In genomic region chr12:53939141-53940108, GRCh38 we compare ENCODE assay signal across 12 cellular contexts. TPM values are rescaled to one million over a fixed set of nuclear protein-coding genes. Genes with fewer than 3 reads are reported as not detected.
DNase-seq lines count a peak whose midpoint lies in the region; ATAC-seq and TF ChIP-seq lines count a peak whose summit lies in the region.
"Had no signal": no experiment of that assay in that cellular context is flagged by ENCODE, and none has a peak within 500 bp of the region (broad histone marks: within the 10 kb centered on the region; RNA-seq: fewer than 3 reads in every experiment).

No MANE protein-coding gene starts in this region.

- H3K27ac ChIP-seq in RWPE1 (peak overlapping the region; percentile 42), gastroesophageal sphincter (no peak overlapping the region), skin epidermis (peak overlapping the region in 19 of 21 experiments; percentile 47 to 89 (median 72)), Karpas-422 (ENCODE audit: low read length) (no peak overlapping the region)

- H3K4me3 ChIP-seq in gastroesophageal sphincter (no peak overlapping the region), skin epidermis (peak overlapping the region; percentile 33 to 58 (median 40)), Karpas-422 (ENCODE audit: low read length) (no peak overlapping the region)
- H3K4me3 ChIP-seq: GM12878 had no signal

- POLR2A ChIA-PET in RWPE1 (lab: Yijun Ruan, JAX; ENCODE audit: low non-redundant PET) = interaction anchor here (0.6 to 1.4 kb wide), 3 partner anchors 41 to 237 kb away, joined by 3 read pairs; no protein-coding TSS in a partner anchor

- H3K9ac ChIP-seq in Karpas-422 (ENCODE audit: low read length) = no peak overlapping the region

- no peak for TF ChIP-seq EP300 in gastroesophageal sphincter (IDR thresholded peaks at IDR 0.05)

- no peak for TF ChIP-seq CTCF in RWPE1 (conservative IDR thresholded peaks at IDR 0.05; ENCODE audit: low read depth)
- TF ChIP-seq CTCF in gastroesophageal sphincter (IDR thresholded peaks at IDR 0.05) = no peak

- H3K9me2 ChIP-seq in Karpas-422 (replicated peaks; ENCODE audit: insufficient read depth, low read length) = no peaks in the 10 kb centered on the region

- H3K79me2 ChIP-seq in Karpas-422 (ENCODE audit: low read length) = no peaks in the 10 kb centered on the region

- peaks cover 0 to 32% (median 12%) of the 10 kb centered on the region in 3 donors for H3K4me1 ChIP-seq in gastroesophageal sphincter
- H3K4me1 ChIP-seq in Karpas-422 (ENCODE audit: low read length) = peaks cover 9% of the 10 kb centered on the region

- peak; percentile 42 for ATAC-seq in gastroesophageal sphincter

- H3K27me3 ChIP-seq in gastroesophageal sphincter (peaks cover 100% of the 10 kb centered on the region), Karpas-422 (ENCODE audit: low read length) (no peaks in the 10 kb centered on the region)

- H4K20me1 ChIP-seq in Karpas-422 (ENCODE audit: insufficient read depth, low read depth, low read length) = no peaks in the 10 kb centered on the region

- H3K36me3 ChIP-seq in gastroesophageal sphincter = no peaks in the 10 kb centered on the region
- H3K36me3 ChIP-seq in Karpas-422 (ENCODE audit: insufficient read depth, low read length) = no peaks in the 10 kb centered on the region

- H2AFZ ChIP-seq in Karpas-422 (ENCODE audit: low read length) = no peak overlapping the region

- 0 to 3% methylated on average over 3 to 4 of the region's 91 CpGs for WGBS in gastroesophageal sphincter (ENCODE audit: low coverage in 1 of 2), 2 donors

- no peak overlapping the region for H3K4me2 ChIP-seq in Karpas-422 (ENCODE audit: low read depth, low read length, poor library complexity, severe bottlenecking)

- DNase-seq in DMS 273 (lab: John Stamatoyannopoulos, UW; ENCODE audit: unreplicated experiment) = peak; percentile 49
- no peak for DNase-seq in DMS 273 treated with DMSO at 0.1 percent for 48 hours (lab: John Stamatoyannopoulos, UW)
- DNase-seq in RWPE1 (ENCODE audit: low spot score) = peak; percentile 74
- DNase-seq in putamen (ENCODE audit: low spot score) = no peak
- DNase-seq in NCI-H526 (lab: John Stamatoyannopoulos, UW) = no peak
- DNase-seq in Karpas-422 = no peak

- CTCF ChIA-PET in RWPE1 (lab: Yijun Ruan, JAX) = interaction anchor here (1.1 to 2.3 kb wide), 4 partner anchors 46 to 193 kb away, joined by 3 to 9 read pairs (median 6); partner anchors contain the start of gene HOXC10

- no peak for TF ChIP-seq POLR2A in gastroesophageal sphincter (IDR thresholded peaks at IDR 0.05)

- H3K9me3 ChIP-seq in gastroesophageal sphincter = no peaks in the 10 kb centered on the region
- no peaks in the 10 kb centered on the region for H3K9me3 ChIP-seq in Karpas-422 (ENCODE audit: low read length)

RNA-seq across cellular contexts. Expression of gene HOXC13, which starts 0.8 kb away (rescaled TPM):
- not detected for total RNA-seq in gastroesophageal sphincter
- total RNA-seq in Karpas-422 (2014; rRNA removed; shearing (Covaris generic); ENCODE audit: low replicate concordance) = not detected in 2 replicates
- total RNA-seq: epithelial cell of proximal tubule; GM12878; naive thymus-derived CD8-positive, alpha-beta T cell had no signal

RNA-seq across cellular contexts. Expression of gene HOXC12, which starts 15.3 kb away (rescaled TPM):
- not detected for total RNA-seq in gastroesophageal sphincter
- total RNA-seq in Karpas-422 (2014; rRNA removed; shearing (Covaris generic); ENCODE audit: low replicate concordance) = not detected in 2 replicates
- total RNA-seq: epithelial cell of proximal tubule; GM12878; naive thymus-derived CD8-positive, alpha-beta T cell had no signal

RNA-seq across cellular contexts. Expression of gene HOXC11, which starts 33.5 kb away (rescaled TPM):
- total RNA-seq in gastroesophageal sphincter = not detected
- total RNA-seq in Karpas-422 (2014; rRNA removed; shearing (Covaris generic); ENCODE audit: low replicate concordance) = not detected in 2 replicates
- total RNA-seq: GM12878; HT-29; naive thymus-derived CD8-positive, alpha-beta T cell had no signal

RNA-seq across cellular contexts. Expression of gene HOTAIR, which starts 35.3 kb away (rescaled TPM):
- under 1 TPM in 1 of 4 donors, not detected in 3; 0.31 TPM for total RNA-seq in gastroesophageal sphincter
- total RNA-seq in Karpas-422 (2014; rRNA removed; shearing (Covaris generic); ENCODE audit: low replicate concordance) = 0.07 TPM in 1 of 2 replicates, not detected in the other
- total RNA-seq: epithelial cell of proximal tubule; GM12878; naive thymus-derived CD8-positive, alpha-beta T cell had no signal

RNA-seq across cellular contexts. Expression of gene HOXC10, which starts 45.5 kb away (rescaled TPM):
- total RNA-seq in gastroesophageal sphincter = not detected
- not detected in 2 replicates for total RNA-seq in Karpas-422 (2014; rRNA removed; shearing (Covaris generic); ENCODE audit: low replicate concordance)
- total RNA-seq: HT-29; naive thymus-derived CD8-positive, alpha-beta T cell had no signal

Comparison
In these comparisons a context has a peak if more than half of its experiments do, and no peak if none do; other contexts are left out.
1. DNase-seq: peak in DMS 273 (single experiment) and RWPE1 (single experiment); none in DMS 273 treated with DMSO at 0.1 percent for 48 hours (single experiment), putamen (single experiment), NCI-H526 (0 of 2) and Karpas-422 (single experiment).
2. H3K27ac ChIP-seq: peak in RWPE1 (single experiment) and skin epidermis (19 of 21); none in gastroesophageal sphincter (0 of 4) and Karpas-422 (single experiment).
3. H3K4me3 ChIP-seq: peak in skin epidermis (7 of 7); none in gastroesophageal sphincter (0 of 2) and Karpas-422 (single experiment).